32 cellular contexts compared by ENCODE assay signal in genomic region chr2:231047922-231048544, GRCh38. TPM values are rescaled to one million over a fixed set of nuclear protein-coding genes. Genes with fewer than 3 reads are reported as not detected.
"Had no signal": no experiment of that assay in that cellular context is flagged by ENCODE, and none has a peak within 500 bp of the region (broad histone marks: within the 10 kb centered on the region; RNA-seq: fewer than 3 reads in every experiment).

No MANE protein-coding gene starts in this region.

- H3K27ac ChIP-seq: adrenal gland, ascending aorta, brain microvascular endothelial cell, epithelial cell of prostate, esophagus squamous epithelium, heart right ventricle, ovary had no signal

- DNase-seq: activated CD4-positive, alpha-beta T cell treated with anti-CD3 and anti-CD28 coated beads for 48 hours; activated CD4-positive, alpha-beta T cell treated with anti-CD3 and anti-CD28 coated beads, Interleukin-2, amount 50 U/mL, for 48 hours; activated CD8-positive, alpha-beta memory T cell treated with anti-CD3 and anti-CD28 coated beads for 24 hours; activated effector memory CD4-positive, alpha-beta T cell treated with Interleukin-2 at 50 U/mL for 16 hours; activated naive CD4-positive, alpha-beta T cell treated with Interleukin-2 at 50 U/mL for 16 hours; activated naive CD8-positive, alpha-beta T cell treated with anti-CD3 and anti-CD28 coated beads for 36 hours; brain microvascular endothelial cell; central memory CD4-positive, alpha-beta T cell; effector CD4-positive, alpha-beta T cell; esophagus squamous epithelium; heart right ventricle; left cardiac atrium; mesenchymal stem cell; natural killer cell; ovary; stimulated activated CD4-positive, alpha-beta T cell treated with anti-CD3 and anti-CD28 coated beads, Interleukin-2, amount 100 ng/mL, for 48 hours; stimulated activated naive CD4-positive, alpha-beta T cell treated with Interleukin-2 at 50 U/mL for 16 hours; SW 1271; T-helper 9 cell had no signal

- ATAC-seq: activated CD4-positive, CD25-positive, alpha-beta regulatory T cell treated with anti-CD3 and anti-CD28 coated beads, Interleukin-2, amount 50 U/mL, for 24 hours; heart right ventricle; left cardiac atrium; natural killer cell had no signal

- H3K27me3 ChIP-seq: adrenal gland, ascending aorta, ovary, right lobe of liver had no signal

- H3K4me3 ChIP-seq: adrenal gland, ascending aorta, esophagus squamous epithelium, heart right ventricle, ovary, right lobe of liver had no signal

- FAIRE-seq: endometrium, TTC549 had no signal

- H3K9me3 ChIP-seq: adrenal gland, ascending aorta, esophagus squamous epithelium, heart right ventricle, ovary, right lobe of liver had no signal

- H3K36me3 ChIP-seq: adrenal gland, ascending aorta, brain microvascular endothelial cell, esophagus squamous epithelium, heart right ventricle, ovary had no signal

RNA-seq across cellular contexts. Expression of gene C2orf72, which starts 10.7 kb away (rescaled TPM):
- total RNA-seq: mononuclear cell, natural killer cell had no signal
- polyA plus RNA-seq: heart right ventricle had no signal

RNA-seq across cellular contexts. Expression of gene SPATA3, which starts 52.1 kb away (rescaled TPM):
- total RNA-seq: activated naive CD8-positive, alpha-beta T cell treated with anti-CD3 and anti-CD28 coated beads for 36 hours; adrenal gland; ascending aorta; esophagus squamous epithelium; glomerular endothelial cell; heart right ventricle; left cardiac atrium; mononuclear cell; natural killer cell; ovary; progenitor cell of endocrine pancreas; renal cortical epithelial cell; right lobe of liver; skeletal muscle tissue had no signal
- polyA plus RNA-seq: adrenal gland, heart right ventricle, ovary, thymus had no signal
